8 cellular contexts compared by ENCODE assay signal in the genomic region with DNA sequence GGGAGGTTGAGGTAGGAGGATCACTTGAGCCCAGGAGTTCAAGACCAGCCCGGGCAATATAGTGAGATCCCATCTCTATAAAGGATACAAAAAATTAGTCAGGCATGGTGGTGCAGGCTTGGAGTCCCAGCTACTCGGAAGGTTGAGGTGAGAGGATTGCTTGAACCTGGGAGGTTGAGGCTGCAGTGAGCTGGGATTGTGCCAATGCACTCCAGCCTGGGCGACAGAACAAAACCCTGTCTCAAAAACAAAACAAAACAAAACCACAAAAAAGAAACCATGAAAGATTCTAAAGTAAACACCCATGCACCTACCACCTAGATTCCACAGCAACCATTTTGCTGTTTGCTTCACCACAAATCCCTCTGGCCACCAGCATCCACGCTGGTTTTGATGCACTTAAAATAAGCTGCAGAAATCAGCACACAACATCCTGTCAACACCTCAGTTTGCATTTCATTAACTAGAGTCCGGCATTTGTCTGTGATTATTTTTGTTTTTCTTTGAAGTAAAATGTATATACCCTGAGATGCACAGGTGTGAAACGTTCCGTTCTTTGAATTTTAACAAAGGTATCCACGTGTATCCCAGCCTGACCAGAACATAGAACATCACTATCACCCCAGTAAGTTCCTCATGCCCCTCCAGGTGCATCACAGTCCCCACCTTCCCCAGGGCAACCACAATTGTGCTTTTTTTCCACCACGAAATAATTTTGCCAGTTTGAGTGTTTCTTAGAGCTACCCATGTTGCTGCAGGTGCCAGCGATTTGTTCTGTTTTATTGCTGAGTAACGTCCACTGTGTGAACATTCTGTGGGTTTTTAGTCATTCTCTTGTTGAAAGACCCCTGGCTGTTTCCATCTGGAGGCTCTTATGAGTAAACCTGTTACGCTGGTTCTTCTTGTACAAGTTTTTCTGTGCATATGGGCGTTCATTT.
DNase-seq lines count a peak whose midpoint lies in the region; ATAC-seq and TF ChIP-seq lines count a peak whose summit lies in the region.

No MANE protein-coding gene starts in this region.

- WGBS in lung, 2 donors, result 67 to 71% methylated on average over 13 of the region's 13 CpGs

- H3K27ac ChIP-seq in lung (ENCODE audit: low read depth in 1 of 2, low read length in 1 of 2), result no peak overlapping the region

- no peaks in the 10 kb centered on the region for H4K20me1 ChIP-seq in Loucy (ENCODE audit: insufficient read depth, low read length, poor library complexity, severe bottlenecking)

- peaks cover 4% of the 10 kb centered on the region; the same call in 1 of the 2 replicates for H3F3A ChIP-seq in Loucy (ENCODE audit: low read depth)

- H3K4me2 ChIP-seq in Loucy (ENCODE audit: low read depth, low read length, poor library complexity, severe bottlenecking), result peak overlapping the region; percentile 84

- no peak for ATAC-seq in lung (ENCODE audit: insufficient read depth, low FRiP score)
- no peak for ATAC-seq in HG02938 (IDR thresholded peaks at IDR 0.05; ENCODE audit: unreplicated experiment)

- no peak overlapping the region for H2AFZ ChIP-seq in Loucy (ENCODE audit: low read length)

- H3K79me2 ChIP-seq in Loucy (ENCODE audit: insufficient read depth, low read length), result peaks cover 7% of the 10 kb centered on the region; the same call in 1 of the 2 replicates

- peaks cover 13% of the 10 kb centered on the region for H3K9me3 ChIP-seq in Loucy (ENCODE audit: insufficient read depth, low read depth, low read length)
- no peaks in the 10 kb centered on the region for H3K9me3 ChIP-seq in lung (ENCODE audit: control insufficient read depth in 2 of 2, insufficient read depth in 1 of 2, low read length in 1 of 2)

- TF ChIP-seq CTCF in Loucy (conservative IDR thresholded peaks at IDR 0.05; ENCODE audit: low read length), result no peak
- no peak for TF ChIP-seq CTCF in lung (IDR thresholded peaks at IDR 0.05; ENCODE audit: control extremely low read depth, extremely low read depth)

- peak overlapping the region; percentile 70 for H3K4me3 ChIP-seq in Loucy (ENCODE audit: low read length, poor library complexity, severe bottlenecking)
- H3K4me3 ChIP-seq in lung, result no peak overlapping the region

- H3K4me1 ChIP-seq in Loucy (ENCODE audit: insufficient read depth, low read length, poor library complexity, severe bottlenecking), result peaks cover 25% of the 10 kb centered on the region
- H3K4me1 ChIP-seq in lung (ENCODE audit: control insufficient read depth in 2 of 2, insufficient read depth in 2 of 2, low read length in 2 of 2), result peaks cover 0 to 2% of the 10 kb centered on the region in 2 donors

- no peaks in the 10 kb centered on the region for H3K36me3 ChIP-seq in Loucy (ENCODE audit: insufficient read depth, low read length)
- H3K36me3 ChIP-seq in lung (ENCODE audit: control insufficient read depth in 2 of 2, insufficient read depth in 2 of 2, low read length in 2 of 2), result no peaks in the 10 kb centered on the region

- DNase-seq in CD1c-positive myeloid dendritic cell (ENCODE audit: extremely low spot score) (peak; percentile 16), lung (ENCODE audit: low spot score) (peak; percentile 29), retina (no peak), midbrain (lab: John Stamatoyannopoulos, UW) (no peak), NCI-H1092 treated with DMSO at 0.1 percent for 48 hours (lab: John Stamatoyannopoulos, UW) (no peak)
- DNase-seq in activated effector memory CD4-positive, alpha-beta T cell treated with Interleukin-2 at 50 U/mL for 16 hours, result peak; percentile 39

- H3K27me3 ChIP-seq in Loucy (ENCODE audit: insufficient read depth, low read length, poor library complexity, severe bottlenecking) (no peaks in the 10 kb centered on the region), lung (ENCODE audit: control insufficient read depth, insufficient read depth) (no peaks in the 10 kb centered on the region)

- H3K9me2 ChIP-seq in Loucy (replicated peaks; ENCODE audit: low read depth, low read length), result no peaks in the 10 kb centered on the region

- H3K9ac ChIP-seq in Loucy (ENCODE audit: low read depth, low read length, poor library complexity, severe bottlenecking), result peak overlapping the region; percentile 71

Comparison
In these comparisons a context has a peak if more than half of its experiments do, and no peak if none do; other contexts are left out.
1. DNase-seq: peak in CD1c-positive myeloid dendritic cell (single experiment), activated effector memory CD4-positive, alpha-beta T cell treated with Interleukin-2 at 50 U/mL for 16 hours (single experiment) and lung (single experiment); none in retina (single experiment), midbrain (single experiment) and NCI-H1092 treated with DMSO at 0.1 percent for 48 hours (single experiment).